Comparison of ENCODE assay signal across 11 cellular contexts in genomic region chr18:60146220-60146960, GRCh38.
DNase-seq lines count a peak whose midpoint lies in the region; ATAC-seq and TF ChIP-seq lines count a peak whose summit lies in the region.
"Had no signal": no experiment of that assay in that cellular context is flagged by ENCODE, and none has a peak within 500 bp of the region (broad histone marks: within the 10 kb centered on the region; RNA-seq: fewer than 3 reads in every experiment).

No MANE protein-coding gene starts in this region.

- H3K4me2 ChIP-seq in Loucy (ENCODE audit: low read depth, low read length, poor library complexity, severe bottlenecking) (peak overlapping the region; percentile 60), SK-N-SH (no peak overlapping the region)

- 85% methylated on average over 11 of the region's 11 CpGs for WGBS in SK-N-SH (ENCODE audit: low lambda C conversion rate)

- H3K9me2 ChIP-seq in Loucy (replicated peaks; ENCODE audit: low read depth, low read length) = no peaks in the 10 kb centered on the region
- no peaks in the 10 kb centered on the region for H3K9me2 ChIP-seq in SK-N-SH

- no peak for TF ChIP-seq CTCF in Loucy (conservative IDR thresholded peaks at IDR 0.05; ENCODE audit: low read length)
- TF ChIP-seq CTCF in SK-N-SH (IDR thresholded peaks at IDR 0.05) = no peak

- CTCF ChIA-PET in SK-N-SH (lab: Yijun Ruan, JAX) = no interaction called here

- no peak for TF ChIP-seq EP300 in SK-N-SH (IDR thresholded peaks at IDR 0.05; ENCODE audit: borderline replicate concordance in 1 of 2, low read depth in 1 of 2, low read length in 1 of 2)

- H3K9ac ChIP-seq in Loucy (ENCODE audit: low read depth, low read length, poor library complexity, severe bottlenecking) (peak overlapping the region; percentile 56), SK-N-SH (no peak overlapping the region)

- H3K36me3 ChIP-seq in Loucy (ENCODE audit: insufficient read depth, low read length) (no peaks in the 10 kb centered on the region), SK-N-SH (replicated peaks in 1 of 2; ENCODE audit: control insufficient read depth in 1 of 2, insufficient read depth in 2 of 2, low read length in 1 of 2) (no peaks in the 10 kb centered on the region)
- H3K36me3 ChIP-seq: right lobe of liver had no signal

- H2AFZ ChIP-seq in Loucy (ENCODE audit: low read length) (peak overlapping the region; percentile 56; the same call in 1 of the 2 replicates), SK-N-SH (ENCODE audit: low read depth) (no peak overlapping the region)

- H3K79me2 ChIP-seq in Loucy (ENCODE audit: insufficient read depth, low read length) (no peaks in the 10 kb centered on the region), SK-N-SH (ENCODE audit: insufficient read depth) (no peaks in the 10 kb centered on the region)

- H3K4me1 ChIP-seq in Loucy (ENCODE audit: insufficient read depth, low read length, poor library complexity, severe bottlenecking) (peaks cover 57% of the 10 kb centered on the region), SK-N-SH (ENCODE audit: control insufficient read depth in 1 of 2, insufficient read depth in 2 of 2, low read depth in 1 of 2, low read length in 1 of 2) (no peaks in the 10 kb centered on the region)
- H3K4me1 ChIP-seq: right lobe of liver had no signal

- H3K4me3 ChIP-seq in Loucy (ENCODE audit: low read length, poor library complexity, severe bottlenecking) (peak overlapping the region; percentile 42), SK-N-SH (ENCODE audit: low read depth in 2 of 2, low read length in 1 of 2) (no peak overlapping the region)
- H3K4me3 ChIP-seq: right lobe of liver had no signal

- H4K20me1 ChIP-seq in Loucy (ENCODE audit: insufficient read depth, low read length, poor library complexity, severe bottlenecking) (no peaks in the 10 kb centered on the region), SK-N-SH (ENCODE audit: insufficient read depth) (no peaks in the 10 kb centered on the region)

- H3K27ac ChIP-seq in SK-N-SH (ENCODE audit: low read depth in 2 of 2, low read length in 1 of 2) = no peak overlapping the region
- H3K27ac ChIP-seq: right lobe of liver had no signal

- no peak for TF ChIP-seq RAD21 in SK-N-SH (IDR thresholded peaks at IDR 0.05; ENCODE audit: low read length)

- H3F3A ChIP-seq in Loucy (ENCODE audit: low read depth) (no peaks in the 10 kb centered on the region), SK-N-SH (replicated peaks; ENCODE audit: insufficient read depth) (no peaks in the 10 kb centered on the region)

- H3K27me3 ChIP-seq in Loucy (ENCODE audit: insufficient read depth, low read length, poor library complexity, severe bottlenecking) (no peaks in the 10 kb centered on the region), SK-N-SH (ENCODE audit: insufficient read depth) (no peaks in the 10 kb centered on the region)
- H3K27me3 ChIP-seq: right lobe of liver had no signal

- H3K9me3 ChIP-seq in Loucy (ENCODE audit: insufficient read depth, low read depth, low read length) (no peaks in the 10 kb centered on the region), SK-N-SH (no peaks in the 10 kb centered on the region)
- H3K9me3 ChIP-seq: right lobe of liver had no signal

- peak; percentile 61 for ATAC-seq in GM19043 (IDR thresholded peaks at IDR 0.05; ENCODE audit: low read depth, unreplicated experiment)
- ATAC-seq in HG02870 (IDR thresholded peaks at IDR 0.05; ENCODE audit: unreplicated experiment) = peak; percentile 61
- peak; percentile 61 for ATAC-seq in stimulated activated naive CD8-positive, alpha-beta T cell treated with anti-CD3 and anti-CD28 coated beads, Interleukin-15, Interleukin-2, amounts not matched to agents 100 U/mL and 50 U/mL, for 24 hours
- ATAC-seq: right lobe of liver had no signal

- POLR2A ChIA-PET in SK-N-SH (lab: Yijun Ruan, JAX) = no interaction called here

- DNase-seq in stimulated activated naive CD8-positive, alpha-beta T cell treated with anti-CD3 and anti-CD28 coated beads, Interleukin-15, Interleukin-2, amounts not matched to agents 100 U/mL and 50 U/mL, for 24 hours = no peak
- DNase-seq in dermis blood vessel endothelial cell (no peak), NCI-H524 (lab: John Stamatoyannopoulos, UW) (no peak), SK-N-SH (no peak)
- DNase-seq: activated naive CD8-positive, alpha-beta T cell treated with anti-CD3 and anti-CD28 coated beads, Interleukin-2, amount 10 ng/mL, durations not matched to agents 7 days and 5 days; GDM1; NCI-H510A; right lobe of liver had no signal

TF ChIP-seq in SK-N-SH, 30 proteins besides CTCF, POLR2A, EP300 and RAD21:
- no peak for TF ChIP-seq TEAD4 (IDR thresholded peaks at IDR 0.05; ENCODE audit: borderline replicate concordance, insufficient read depth)
